ENCODE assay signal across 2 cellular contexts in the genomic region with DNA sequence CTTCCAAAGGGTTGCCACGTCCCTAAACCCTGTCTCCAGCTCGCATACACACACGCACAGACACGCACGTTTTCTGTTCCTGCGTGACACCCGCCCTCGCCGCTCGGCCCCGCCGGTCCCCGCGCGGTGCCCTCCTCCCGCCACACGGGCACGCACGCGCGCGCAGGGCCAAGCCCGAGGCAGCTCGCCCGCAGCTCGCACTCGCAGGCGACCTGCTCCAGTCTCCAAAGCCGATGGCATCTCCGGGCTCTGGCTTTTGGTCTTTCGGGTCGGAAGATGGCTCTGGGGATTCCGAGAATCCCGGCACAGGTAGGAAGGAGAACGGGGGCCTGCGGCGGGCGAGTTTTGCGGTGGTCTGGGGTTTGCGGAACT.
TF ChIP-seq lines count a peak whose summit lies in the region.

GAD2 (plus strand) TSS at position 198 of the 372 bp plus-strand sequence; CDS start at position 234, 36 bp downstream.

TF ChIP-seq in IMR-90, 13 proteins besides CTCF, POLR2A, EP300 and RAD21 (continued from another document):
- TF ChIP-seq CHD1 (IDR thresholded peaks at IDR 0.05; ENCODE audit: low read depth, low read length) (no peak), MAZ (IDR thresholded peaks at IDR 0.05; ENCODE audit: borderline replicate concordance, low read depth, low read length) (no peak), FOS (IDR thresholded peaks at IDR 0.05; ENCODE audit: low read depth, low read length) (no peak), RCOR1 (IDR thresholded peaks at IDR 0.05; ENCODE audit: insufficient replicate concordance, low read length) (no peak), NFE2L2 (IDR thresholded peaks at IDR 0.05; ENCODE audit: low read depth, low read length) (no peak), USF2 (IDR thresholded peaks at IDR 0.05; ENCODE audit: low read depth, low read length) (no peak), CEBPB (IDR thresholded peaks at IDR 0.05; ENCODE audit: low read depth, low read length) (no peak), MXI1 (IDR thresholded peaks at IDR 0.05; ENCODE audit: borderline replicate concordance, low read depth, low read length) (no peak), BHLHE40 (IDR thresholded peaks at IDR 0.05; ENCODE audit: low read depth, low read length) (no peak)
- TF ChIP-seq, protein P1, sequence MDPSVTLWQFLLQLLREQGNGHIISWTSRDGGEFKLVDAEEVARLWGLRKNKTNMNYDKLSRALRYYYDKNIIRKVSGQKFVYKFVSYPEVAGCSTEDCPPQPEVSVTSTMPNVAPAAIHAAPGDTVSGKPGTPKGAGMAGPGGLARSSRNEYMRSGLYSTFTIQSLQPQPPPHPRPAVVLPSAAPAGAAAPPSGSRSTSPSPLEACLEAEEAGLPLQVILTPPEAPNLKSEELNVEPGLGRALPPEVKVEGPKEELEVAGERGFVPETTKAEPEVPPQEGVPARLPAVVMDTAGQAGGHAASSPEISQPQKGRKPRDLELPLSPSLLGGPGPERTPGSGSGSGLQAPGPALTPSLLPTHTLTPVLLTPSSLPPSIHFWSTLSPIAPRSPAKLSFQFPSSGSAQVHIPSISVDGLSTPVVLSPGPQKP (IDR thresholded peaks at IDR 0.05; ENCODE audit: borderline replicate concordance, low read depth, low read length): no peak

TF ChIP-seq in neural cell, 6 proteins besides CTCF, POLR2A, EP300 and RAD21:
- TF ChIP-seq, protein P2, sequence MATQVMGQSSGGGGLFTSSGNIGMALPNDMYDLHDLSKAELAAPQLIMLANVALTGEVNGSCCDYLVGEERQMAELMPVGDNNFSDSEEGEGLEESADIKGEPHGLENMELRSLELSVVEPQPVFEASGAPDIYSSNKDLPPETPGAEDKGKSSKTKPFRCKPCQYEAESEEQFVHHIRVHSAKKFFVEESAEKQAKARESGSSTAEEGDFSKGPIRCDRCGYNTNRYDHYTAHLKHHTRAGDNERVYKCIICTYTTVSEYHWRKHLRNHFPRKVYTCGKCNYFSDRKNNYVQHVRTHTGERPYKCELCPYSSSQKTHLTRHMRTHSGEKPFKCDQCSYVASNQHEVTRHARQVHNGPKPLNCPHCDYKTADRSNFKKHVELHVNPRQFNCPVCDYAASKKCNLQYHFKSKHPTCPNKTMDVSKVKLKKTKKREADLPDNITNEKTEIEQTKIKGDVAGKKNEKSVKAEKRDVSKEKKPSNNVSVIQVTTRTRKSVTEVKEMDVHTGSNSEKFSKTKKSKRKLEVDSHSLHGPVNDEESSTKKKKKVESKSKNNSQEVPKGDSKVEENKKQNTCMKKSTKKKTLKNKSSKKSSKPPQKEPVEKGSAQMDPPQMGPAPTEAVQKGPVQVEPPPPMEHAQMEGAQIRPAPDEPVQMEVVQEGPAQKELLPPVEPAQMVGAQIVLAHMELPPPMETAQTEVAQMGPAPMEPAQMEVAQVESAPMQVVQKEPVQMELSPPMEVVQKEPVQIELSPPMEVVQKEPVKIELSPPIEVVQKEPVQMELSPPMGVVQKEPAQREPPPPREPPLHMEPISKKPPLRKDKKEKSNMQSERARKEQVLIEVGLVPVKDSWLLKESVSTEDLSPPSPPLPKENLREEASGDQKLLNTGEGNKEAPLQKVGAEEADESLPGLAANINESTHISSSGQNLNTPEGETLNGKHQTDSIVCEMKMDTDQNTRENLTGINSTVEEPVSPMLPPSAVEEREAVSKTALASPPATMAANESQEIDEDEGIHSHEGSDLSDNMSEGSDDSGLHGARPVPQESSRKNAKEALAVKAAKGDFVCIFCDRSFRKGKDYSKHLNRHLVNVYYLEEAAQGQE (IDR thresholded peaks at IDR 0.05; ENCODE audit: borderline replicate concordance): no peak
- peak; percentile 1 for TF ChIP-seq POLR2AphosphoS5 (IDR thresholded peaks at IDR 0.05)
